In the genomic region with DNA sequence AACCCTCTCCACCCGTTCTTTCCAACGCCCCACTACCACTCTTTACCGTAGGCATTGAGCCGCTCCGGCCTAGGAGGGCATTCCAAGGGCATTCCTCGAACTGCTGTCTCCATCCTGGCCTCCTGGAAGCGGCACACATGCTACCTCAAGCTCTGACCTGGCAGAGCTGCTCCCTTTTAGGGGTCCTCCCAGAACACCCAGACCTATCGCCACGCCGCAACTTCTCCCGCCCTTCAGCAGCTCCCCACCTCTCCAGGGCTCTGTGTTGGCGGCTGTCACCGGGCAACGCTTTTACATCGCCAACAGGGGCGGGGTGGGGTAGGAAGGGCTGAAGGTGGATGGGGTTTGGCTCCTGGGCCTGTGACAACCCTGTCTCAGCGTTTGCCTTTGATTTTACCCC, we compare ENCODE assay signal across 8 cellular contexts. TPM values are rescaled to one million over a fixed set of nuclear protein-coding genes. Genes with fewer than 3 reads are reported as not detected.
DNase-seq lines count a peak whose midpoint lies in the region; ATAC-seq and TF ChIP-seq lines count a peak whose summit lies in the region.

No MANE protein-coding gene starts in this region.

- H3K27me3 Mint-ChIP-seq in activated naive CD4-positive, alpha-beta T cell treated with anti-CD3 and anti-CD28 coated beads, Interleukin-2, amount 50 U/mL, for 24 hours = no peaks in the 10 kb centered on the region

- H4K5ac ChIP-seq in mesendoderm (ENCODE audit: low read length) = no peak overlapping the region

- H3K4me1 Mint-ChIP-seq in activated naive CD4-positive, alpha-beta T cell treated with anti-CD3 and anti-CD28 coated beads, Interleukin-2, amount 50 U/mL, for 24 hours = peaks cover 35% of the 10 kb centered on the region

- H3K4me2 ChIP-seq in mammary epithelial cell (ENCODE audit: insufficient read depth, low read depth, low read length) (no peak overlapping the region), mesendoderm (ENCODE audit: low read length) (peak overlapping the region; percentile 81)

- dilution Hi-C loops in mammary epithelial cell (cut with HindIII; ENCODE audit: low sequenced_read_pairs) = no loop called here

- H4K8ac ChIP-seq in mesendoderm (ENCODE audit: low read depth, low read length) = no peak overlapping the region

- H3K9me3 Mint-ChIP-seq in activated naive CD4-positive, alpha-beta T cell treated with anti-CD3 and anti-CD28 coated beads, Interleukin-2, amount 50 U/mL, for 24 hours = no peaks in the 10 kb centered on the region

- peak overlapping the region; percentile 92 for H2AFZ ChIP-seq in mammary epithelial cell (ENCODE audit: low read depth, low read length)

- H3K56ac ChIP-seq in mesendoderm (ENCODE audit: low read length) = peak overlapping the region; percentile 77

- H2AK5ac ChIP-seq in mesendoderm (ENCODE audit: low read length) = no peak overlapping the region

- no peak overlapping the region for H3K23ac ChIP-seq in mesendoderm (ENCODE audit: low read length)

- no peak for TF ChIP-seq EP300 in transverse colon (IDR thresholded peaks at IDR 0.05; ENCODE audit: low read depth)

- no peaks in the 10 kb centered on the region for H4K20me1 ChIP-seq in mammary epithelial cell (ENCODE audit: insufficient read depth, low read length)

- 85% methylated on average over 17 of the region's 17 CpGs for WGBS in mammary epithelial cell (ENCODE audit: low coverage, missing lambda C conversion rate)
- no CpG with 5 or more reads among the region's 17 CpGs for WGBS in mesendoderm (ENCODE audit: extremely low coverage, insufficient coverage, low lambda C conversion rate)
- 31% methylated on average over 17 of the region's 17 CpGs; no CpG with 5 or more reads in 1 of the 2 donors for WGBS in transverse colon (ENCODE audit: low coverage in 1 of 2), 2 donors

- peak overlapping the region; percentile 77 for H3K27ac Mint-ChIP-seq in activated naive CD4-positive, alpha-beta T cell treated with anti-CD3 and anti-CD28 coated beads, Interleukin-2, amount 50 U/mL, for 24 hours

- H2BK15ac ChIP-seq in mesendoderm (replicated peaks; ENCODE audit: low read depth) = no peak overlapping the region

- H3K36me3 ChIP-seq in mammary epithelial cell (ENCODE audit: insufficient read depth, low read length) (no peaks in the 10 kb centered on the region), mesendoderm (ENCODE audit: control insufficient read depth, insufficient read depth, low read length) (no peaks in the 10 kb centered on the region), transverse colon (no peaks in the 10 kb centered on the region)

- no peak for DNase-seq in activated naive CD4-positive, alpha-beta T cell treated with anti-CD3 and anti-CD28 coated beads, Interleukin-2, amount 50 U/mL, for 16 hours
- DNase-seq in mammary epithelial cell (no peak), mesendoderm (peak; percentile 61), transverse colon (peak; percentile 63), pons (ENCODE audit: low spot score) (no peak)

- ATAC-seq in esophagus mucosa (no peak), HG02678 (IDR thresholded peaks at IDR 0.05; ENCODE audit: unreplicated experiment) (no peak)

- no peak overlapping the region for H3K4ac ChIP-seq in mesendoderm (ENCODE audit: low read depth, low read length)

- H3K9ac ChIP-seq in mammary epithelial cell (ENCODE audit: insufficient read depth, low read length) = no peak overlapping the region
- peak overlapping the region; percentile 8 for H3K9ac ChIP-seq in mesendoderm (ENCODE audit: low read length)

- H3K79me1 ChIP-seq in mesendoderm (ENCODE audit: low read length) = no peaks in the 10 kb centered on the region

- TF ChIP-seq POLR2A in transverse colon (IDR thresholded peaks at IDR 0.05) = no peak

- in situ Hi-C loops in mammary epithelial cell (cut with MboI; ENCODE audit: low sequenced_read_pairs in 2 of 2) (no loop called here), transverse colon (cut with MboI; ENCODE audit: low pct_ligation_motif_present in 1 of 4, low pct_unique_long_range_greater_than_20kb in 1 of 4, low sequenced_read_pairs in 3 of 4) (loop anchor here in 1 of 4 donors (10.0 kb wide), 1 partner anchor 47 kb away; no protein-coding TSS in a partner anchor)

- H3K4me3 ChIP-seq in mammary epithelial cell (replicated peaks in 1 of 3; ENCODE audit: insufficient read depth in 1 of 3, low read depth in 2 of 3, low read length in 3 of 3) = no peak overlapping the region
- H3K4me3 ChIP-seq in mesendoderm (ENCODE audit: low read length) = no peak overlapping the region
- H3K4me3 ChIP-seq in transverse colon = peak overlapping the region; percentile 39 to 52 (median 46)

- H3K27ac ChIP-seq in mammary epithelial cell (ENCODE audit: insufficient read depth, low read depth, low read length) (no peak overlapping the region), mesendoderm (ENCODE audit: low read depth, low read length) (no peak overlapping the region), transverse colon (peak overlapping the region; percentile 74 to 86 (median 78))

- H3K4me3 Mint-ChIP-seq in activated naive CD4-positive, alpha-beta T cell treated with anti-CD3 and anti-CD28 coated beads, Interleukin-2, amount 50 U/mL, for 24 hours = peak overlapping the region; percentile 89

- BruUV-seq in mammary epithelial cell (replicated peaks; lab: Mats Ljungman, UMichigan) = no TSS peak

- no peaks in the 10 kb centered on the region for H3K36me3 Mint-ChIP-seq in activated naive CD4-positive, alpha-beta T cell treated with anti-CD3 and anti-CD28 coated beads, Interleukin-2, amount 50 U/mL, for 24 hours

- CTCF ChIA-PET in mammary epithelial cell (lab: Charles Lee; ENCODE audit: low non-redundant PET) = no interaction called here

- H3K79me2 ChIP-seq in mammary epithelial cell (ENCODE audit: insufficient read depth, low read length) (peaks cover under 1% of the 10 kb centered on the region), mesendoderm (ENCODE audit: control insufficient read depth, insufficient read depth, low read length) (no peaks in the 10 kb centered on the region)

- TF ChIP-seq CTCF in mammary epithelial cell (conservative IDR thresholded peaks at IDR 0.05 in 1 of 2, IDR thresholded peaks at IDR 0.05 in 1 of 2; ENCODE audit: extremely low read depth in 1 of 2, insufficient read depth in 1 of 2, low read depth in 1 of 2, low read length in 2 of 2) (no peak), transverse colon (IDR thresholded peaks at IDR 0.05) (no peak)

- no peak overlapping the region for H3K18ac ChIP-seq in mesendoderm (ENCODE audit: low read length)

- no peak overlapping the region for H2BK120ac ChIP-seq in mesendoderm (ENCODE audit: low read depth, low read length)

- H3K27me3 ChIP-seq in mammary epithelial cell (ENCODE audit: insufficient read depth, low read length) = no peaks in the 10 kb centered on the region
- H3K27me3 ChIP-seq in mesendoderm (ENCODE audit: insufficient read depth, low read length, poor library complexity) = peaks cover 3% of the 10 kb centered on the region
- no peaks in the 10 kb centered on the region for H3K27me3 ChIP-seq in transverse colon

- H2BK5ac ChIP-seq in mesendoderm (ENCODE audit: low read length) = no peak overlapping the region

- H3K4me1 ChIP-seq in mammary epithelial cell (ENCODE audit: insufficient read depth, low read length) (peaks cover 24% of the 10 kb centered on the region), mesendoderm (ENCODE audit: control insufficient read depth, low read depth, low read length) (peaks cover 7% of the 10 kb centered on the region), transverse colon (peaks cover 17 to 26% (median 21%) of the 10 kb centered on the region in 4 donors)

- intact Hi-C loops in mammary epithelial cell (cut with micrococcal nuclease) = no loop called here
- intact Hi-C loops in transverse colon (cut with DNase I; ENCODE audit: low total_unique reads) = loop anchor here (5.0 kb wide), 1 partner anchor 254 kb away; a partner anchor contains a TSS

- no peaks in the 10 kb centered on the region for H3K9me3 ChIP-seq in mammary epithelial cell (replicated peaks; ENCODE audit: insufficient read depth, low read length)
- no peaks in the 10 kb centered on the region for H3K9me3 ChIP-seq in transverse colon

RNA-seq across cellular contexts. Expression of a gene that starts 4.6 kb away (rescaled TPM):
- total RNA-seq in mammary epithelial cell (10 to 100 TPM; 23.8 to 35.0 TPM), transverse colon (100 to 1,000 TPM in 1 of 4 donors, 10 to 100 TPM in 3; 42.0 to 113 (median 66.3) TPM), esophagus mucosa (5.4 TPM)
- polyA plus RNA-seq in mammary epithelial cell = 7.5 TPM
- polyA minus RNA-seq in mammary epithelial cell = 26.8 TPM
- polyA plus RNA-seq in mesendoderm (2013, experiment 1 of 2) = 19.8 TPM
- 18.7 TPM for polyA plus RNA-seq in mesendoderm (2013, experiment 2 of 2)

RNA-seq across cellular contexts. Expression of a gene that starts 52.0 kb away (rescaled TPM):
- total RNA-seq in mammary epithelial cell = 10 to 100 TPM; 17.8 to 22.9 TPM
- polyA plus RNA-seq in mammary epithelial cell = 60.3 TPM
- 15.3 TPM for polyA minus RNA-seq in mammary epithelial cell
- 10.2 TPM for polyA plus RNA-seq in mesendoderm (2013, experiment 1 of 2)
- 10.0 TPM for polyA plus RNA-seq in mesendoderm (2013, experiment 2 of 2)
- 10 to 100 TPM in 2 of 4 donors, 1 to 10 TPM in 2; 1.4 to 31.0 (median 9.7) TPM for total RNA-seq in transverse colon
- total RNA-seq in esophagus mucosa = 19.9 TPM

RNA-seq across cellular contexts. Expression of a gene that starts 52.3 kb away (rescaled TPM):
- total RNA-seq in mammary epithelial cell = 1 to 10 TPM; 1.3 to 3.9 TPM
- 3.4 TPM for polyA plus RNA-seq in mammary epithelial cell
- 11.4 TPM for polyA minus RNA-seq in mammary epithelial cell
- polyA plus RNA-seq in mesendoderm (2013, experiment 1 of 2) = 1.9 TPM
- 2.0 TPM for polyA plus RNA-seq in mesendoderm (2013, experiment 2 of 2)
- 1 to 10 TPM in 2 of 4 donors, under 1 TPM in 2; 0.37 to 6.8 (median 1.1) TPM for total RNA-seq in transverse colon
- 2.0 TPM for total RNA-seq in esophagus mucosa

Comparison
In these comparisons a context has a peak if more than half of its experiments do, and no peak if none do; other contexts are left out.
1. DNase-seq: peak in mesendoderm (single experiment) and transverse colon (single experiment); none in activated naive CD4-positive, alpha-beta T cell treated with anti-CD3 and anti-CD28 coated beads, Interleukin-2, amount 50 U/mL, for 16 hours (single experiment), mammary epithelial cell (single experiment) and pons (single experiment).
2. H3K27ac ChIP-seq: peak in transverse colon (4 of 4); none in mammary epithelial cell (single experiment) and mesendoderm (single experiment).
3. H3K4me3 ChIP-seq: peak in transverse colon (4 of 4); none in mammary epithelial cell (0 of 3) and mesendoderm (single experiment).